Comparison of ENCODE assay signal across 20 cellular contexts in the genomic region with DNA sequence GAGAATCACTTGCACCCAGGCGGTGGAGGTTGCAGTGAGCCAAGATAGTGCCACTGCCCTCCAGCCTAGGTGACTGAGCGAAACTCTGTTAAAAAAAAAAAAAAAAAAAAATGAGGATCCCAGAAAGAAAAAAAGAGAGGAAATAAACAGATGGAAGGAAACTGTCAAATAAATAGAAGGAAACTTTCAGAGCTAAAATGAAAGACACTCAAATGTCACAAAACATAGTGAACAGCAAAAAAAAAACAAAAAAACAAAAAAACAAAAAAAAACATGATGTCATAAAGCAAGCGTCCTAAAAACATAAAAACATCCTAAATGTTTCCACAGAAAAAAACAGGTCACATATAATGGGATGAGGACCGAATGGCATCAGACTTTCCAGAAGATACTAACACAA.
"Had no signal": no experiment of that assay in that cellular context is flagged by ENCODE, and none has a peak within 500 bp of the region (broad histone marks: within the 10 kb centered on the region; RNA-seq: fewer than 3 reads in every experiment).

No MANE protein-coding gene starts in this region.

- H3K4me1 ChIP-seq: colonic mucosa had no signal

- H3K4me3 ChIP-seq: body of pancreas, colonic mucosa, gastroesophageal sphincter, heart right ventricle, tibial nerve had no signal

- H3K27me3 Mint-ChIP-seq: activated CD4-positive, alpha-beta memory T cell treated with anti-CD3 and anti-CD28 coated beads for 36 hours; activated naive CD8-positive, alpha-beta T cell treated with anti-CD3 and anti-CD28 coated beads, Interleukin-2, amount 10 ng/mL, durations not matched to agents 7 days and 5 days; memory B cell; naive thymus-derived CD8-positive, alpha-beta T cell; stimulated activated naive CD8-positive, alpha-beta T cell treated with anti-CD3 and anti-CD28 coated beads, Interleukin-15, Interleukin-2, amounts not matched to agents 100 ng/mL and 50 ng/mL, for 24 hours had no signal

- H3K27ac Mint-ChIP-seq: activated CD4-positive, alpha-beta memory T cell treated with anti-CD3 and anti-CD28 coated beads for 36 hours; activated naive CD8-positive, alpha-beta T cell treated with anti-CD3 and anti-CD28 coated beads, Interleukin-2, amount 10 ng/mL, durations not matched to agents 7 days and 5 days; activated T-helper 2 cell treated with anti-CD3 and anti-CD28 coated beads, Interferon-gamma antibody, Interleukin-2, Interleukin-4, amounts not matched to agents 10 μg/mL and 5 μg/mL and 100 μg/mL, durations not matched to agents 14 hours and 24 hours and 36 hours; memory B cell; stimulated activated naive CD8-positive, alpha-beta T cell treated with anti-CD3 and anti-CD28 coated beads, Interleukin-15, Interleukin-2, amounts not matched to agents 100 ng/mL and 50 ng/mL, for 24 hours had no signal

- ATAC-seq: body of pancreas; gastroesophageal sphincter; heart right ventricle; naive thymus-derived CD8-positive, alpha-beta T cell had no signal

- DNase-seq: activated CD4-positive, alpha-beta memory T cell treated with anti-CD3 and anti-CD28 coated beads for 36 hours; activated naive CD4-positive, alpha-beta T cell treated with Interleukin-2 at 50 U/mL for 16 hours; activated naive CD8-positive, alpha-beta T cell treated with anti-CD3 and anti-CD28 coated beads, Interleukin-2, amount 10 ng/mL, durations not matched to agents 7 days and 5 days; activated T-cell treated with anti-CD3 and anti-CD28 coated beads for 4 hours; amygdala; body of pancreas; caudate nucleus; colonic mucosa; heart right ventricle; immature natural killer cell; naive thymus-derived CD8-positive, alpha-beta T cell; stimulated activated CD4-positive, alpha-beta T cell treated with anti-CD3 and anti-CD28 coated beads, Interleukin-2, amount 100 ng/mL, for 24 hours; T-helper 2 cell; WERI-Rb-1 had no signal

- H3K36me3 ChIP-seq: colonic mucosa had no signal

- H3K9me3 Mint-ChIP-seq: activated CD4-positive, alpha-beta memory T cell treated with anti-CD3 and anti-CD28 coated beads for 36 hours; activated naive CD8-positive, alpha-beta T cell treated with anti-CD3 and anti-CD28 coated beads, Interleukin-2, amount 10 ng/mL, durations not matched to agents 7 days and 5 days; activated T-helper 2 cell treated with anti-CD3 and anti-CD28 coated beads, Interferon-gamma antibody, Interleukin-2, Interleukin-4, amounts not matched to agents 10 μg/mL and 5 μg/mL and 100 μg/mL, durations not matched to agents 14 hours and 24 hours and 36 hours; immature natural killer cell; memory B cell; naive thymus-derived CD8-positive, alpha-beta T cell; stimulated activated naive CD8-positive, alpha-beta T cell treated with anti-CD3 and anti-CD28 coated beads, Interleukin-15, Interleukin-2, amounts not matched to agents 100 ng/mL and 50 ng/mL, for 24 hours had no signal

- H3K27me3 ChIP-seq: body of pancreas, colonic mucosa, gastroesophageal sphincter, heart right ventricle, neutrophil, tibial nerve had no signal

- H3K27ac ChIP-seq: body of pancreas, colonic mucosa, gastroesophageal sphincter, heart right ventricle, neutrophil, WERI-Rb-1 had no signal

- H3K9me3 ChIP-seq: body of pancreas, colonic mucosa, gastroesophageal sphincter, heart right ventricle, neutrophil, tibial nerve had no signal

- H3K4me3 Mint-ChIP-seq: activated CD4-positive, alpha-beta memory T cell treated with anti-CD3 and anti-CD28 coated beads for 36 hours; activated naive CD8-positive, alpha-beta T cell treated with anti-CD3 and anti-CD28 coated beads, Interleukin-2, amount 10 ng/mL, durations not matched to agents 7 days and 5 days; immature natural killer cell; memory B cell; naive thymus-derived CD8-positive, alpha-beta T cell; stimulated activated naive CD8-positive, alpha-beta T cell treated with anti-CD3 and anti-CD28 coated beads, Interleukin-15, Interleukin-2, amounts not matched to agents 100 ng/mL and 50 ng/mL, for 24 hours had no signal
